10 cellular contexts compared by ENCODE assay signal in the genomic region with DNA sequence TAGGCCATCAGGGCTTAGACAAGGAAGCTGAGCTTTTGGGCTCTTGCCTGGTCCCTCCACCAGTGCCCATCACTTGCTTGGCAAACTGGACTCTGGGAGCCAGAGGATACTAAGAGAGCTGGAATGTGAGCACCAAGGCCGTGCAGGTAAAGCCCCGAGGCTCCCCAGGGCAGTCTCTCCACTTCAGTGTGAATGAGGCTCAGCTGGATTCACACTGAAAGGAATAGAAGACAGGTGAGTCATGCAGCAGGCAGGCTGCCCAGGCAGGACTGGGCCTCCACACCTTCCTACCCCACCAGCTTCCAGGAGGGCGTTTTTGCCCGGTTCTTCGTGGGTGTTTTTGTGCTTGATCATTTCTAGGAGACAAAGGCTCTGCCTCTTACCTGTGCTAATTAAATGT. TPM values are rescaled to one million over a fixed set of nuclear protein-coding genes. Genes with fewer than 3 reads are reported as not detected.
A peak's percentile ranks its signal among the peaks of the same experiment; 100 is the strongest.
DNase-seq lines count a peak whose midpoint lies in the region; ATAC-seq and TF ChIP-seq lines count a peak whose summit lies in the region.
"Had no signal": no experiment of that assay in that cellular context is flagged by ENCODE, and none has a peak within 500 bp of the region (broad histone marks: within the 10 kb centered on the region; RNA-seq: fewer than 3 reads in every experiment).

No MANE protein-coding gene starts in this region.

- H3K4me1 Mint-ChIP-seq in stimulated activated memory B cell treated with anti-CD40 and anti-IgM and Interleukin-4, amounts not matched to agents 10 μg/mL and 1 μg/mL and 100 μg/mL, for 72 hours, result no peaks in the 10 kb centered on the region
- H3K4me1 Mint-ChIP-seq: stimulated activated naive B cell treated with anti-CD40 and anti-IgM and Interleukin-4, amounts not matched to agents 10 μg/mL and 1 μg/mL and 100 μg/mL, for 72 hours had no signal

- H3K9me3 Mint-ChIP-seq in stimulated activated memory B cell treated with anti-CD40 and anti-IgM and Interleukin-4, amounts not matched to agents 10 μg/mL and 1 μg/mL and 100 μg/mL, for 72 hours, result peaks cover 3% of the 10 kb centered on the region

- H3K27me3 Mint-ChIP-seq in stimulated activated memory B cell treated with anti-CD40 and anti-IgM and Interleukin-4, amounts not matched to agents 10 μg/mL and 1 μg/mL and 100 μg/mL, for 72 hours, result peaks cover 6% of the 10 kb centered on the region

- no peak for TF ChIP-seq CTCF in fibroblast of the aortic adventitia (IDR thresholded peaks at IDR 0.05; ENCODE audit: insufficient read depth, low read length)

- no peaks in the 10 kb centered on the region for H3K36me3 Mint-ChIP-seq in stimulated activated memory B cell treated with anti-CD40 and anti-IgM and Interleukin-4, amounts not matched to agents 10 μg/mL and 1 μg/mL and 100 μg/mL, for 72 hours
- H3K36me3 Mint-ChIP-seq: stimulated activated naive B cell treated with anti-CD40 and anti-IgM and Interleukin-4, amounts not matched to agents 10 μg/mL and 1 μg/mL and 100 μg/mL, for 72 hours had no signal

- no peak overlapping the region for H3K4me3 Mint-ChIP-seq in stimulated activated memory B cell treated with anti-CD40 and anti-IgM and Interleukin-4, amounts not matched to agents 10 μg/mL and 1 μg/mL and 100 μg/mL, for 72 hours
- H3K4me3 Mint-ChIP-seq: stimulated activated naive B cell treated with anti-CD40 and anti-IgM and Interleukin-4, amounts not matched to agents 10 μg/mL and 1 μg/mL and 100 μg/mL, for 72 hours had no signal

- ATAC-seq in stimulated activated memory B cell treated with anti-CD40 and anti-IgM and Interleukin-4, amounts not matched to agents 10 μg/mL and 1 μg/mL and 100 μg/mL, for 72 hours, result peak; percentile 31
- ATAC-seq in HG02763 (IDR thresholded peaks at IDR 0.05; ENCODE audit: unreplicated experiment), result no peak
- ATAC-seq in GM18502 (IDR thresholded peaks at IDR 0.05; ENCODE audit: poor library complexity, unreplicated experiment), result no peak
- ATAC-seq: stimulated activated naive B cell treated with anti-CD40 and anti-IgM and Interleukin-4, amounts not matched to agents 10 μg/mL and 1 μg/mL and 100 μg/mL, for 72 hours had no signal

- DNase-seq in HPDE6-E6E7 (ENCODE audit: extremely low spot score) (peak; percentile 95), NCI-H774 (lab: John Stamatoyannopoulos, UW) (peak; percentile 88), fibroblast of the aortic adventitia (ENCODE audit: low read depth) (peak; percentile 1)
- DNase-seq in activated CD4-positive, alpha-beta T cell treated with anti-CD3 and anti-CD28 coated beads for 48 hours, result no peak
- DNase-seq: activated T-cell treated with anti-CD3 and anti-CD28 coated beads for 4 hours; stimulated activated naive B cell treated with anti-CD40 and anti-IgM and Interleukin-4, amounts not matched to agents 10 μg/mL and 1 μg/mL and 100 μg/mL, for 72 hours had no signal

- no peak overlapping the region for H3K4me3 ChIP-seq in fibroblast of the aortic adventitia (ENCODE audit: low read depth, low read length)
- H3K4me3 ChIP-seq: SJSA1 had no signal

- no peak overlapping the region for H3K27ac Mint-ChIP-seq in stimulated activated memory B cell treated with anti-CD40 and anti-IgM and Interleukin-4, amounts not matched to agents 10 μg/mL and 1 μg/mL and 100 μg/mL, for 72 hours
- H3K27ac Mint-ChIP-seq: stimulated activated naive B cell treated with anti-CD40 and anti-IgM and Interleukin-4, amounts not matched to agents 10 μg/mL and 1 μg/mL and 100 μg/mL, for 72 hours had no signal

RNA-seq across cellular contexts. Expression of a gene that starts 7.3 kb away (rescaled TPM):
- 0.18 TPM in 1 of 2 replicates, not detected in the other for total RNA-seq in fibroblast of the aortic adventitia (ENCODE audit: low replicate concordance)
